ENCODE assay signal across 13 cellular contexts in genomic region chr19:55440411-55441105, GRCh38. TPM values are rescaled to one million over a fixed set of nuclear protein-coding genes. Genes with fewer than 3 reads are reported as not detected.
DNase-seq lines count a peak whose midpoint lies in the region; ATAC-seq and TF ChIP-seq lines count a peak whose summit lies in the region.
"Had no signal": no experiment of that assay in that cellular context is flagged by ENCODE, and none has a peak within 500 bp of the region (broad histone marks: within the 10 kb centered on the region; RNA-seq: fewer than 3 reads in every experiment).

No MANE protein-coding gene starts in this region.

- H3K27ac ChIP-seq in osteoblast (ENCODE audit: low read depth, low read length): no peak overlapping the region
- no peak overlapping the region for H3K27ac ChIP-seq in CD4-positive, alpha-beta memory T cell (ENCODE audit: low read depth, low read length)
- H3K27ac ChIP-seq: heart left ventricle, neutrophil, vagina had no signal

- peaks cover 92% of the 10 kb centered on the region for H3K27me3 Mint-ChIP-seq in activated naive CD8-positive, alpha-beta T cell treated with anti-CD3 and anti-CD28 coated beads for 36 hours
- H3K27me3 Mint-ChIP-seq in CD4-positive, alpha-beta memory T cell: peaks cover 54 to 60% of the 10 kb centered on the region in 2 donors

- no peaks in the 10 kb centered on the region for H3K79me2 ChIP-seq in osteoblast (ENCODE audit: insufficient read depth, low read length)

- no peak for TF ChIP-seq CTCF in osteoblast (IDR thresholded peaks at IDR 0.05; ENCODE audit: extremely low read depth, low read depth, low read length)

- DNase-seq in NCI-H82 (lab: John Stamatoyannopoulos, UW): peak; percentile 77
- DNase-seq in NCI-H82 treated with DMSO at 0.1 percent for 48 hours (lab: John Stamatoyannopoulos, UW; ENCODE audit: unreplicated experiment): no peak
- peak in 55 of 76 experiments; percentile 15 to 88 (median 60) for DNase-seq in HUDEP-2 (lab: John Stamatoyannopoulos, UW; ENCODE audit: unreplicated experiment in 76 of 76)
- DNase-seq in activated naive CD8-positive, alpha-beta T cell treated with anti-CD3 and anti-CD28 coated beads for 36 hours: peak; percentile 33
- DNase-seq in osteoblast (ENCODE audit: insufficient read length, low spot score, missing footprints): peak; percentile 92
- DNase-seq in CD4-positive, alpha-beta memory T cell: no peak
- DNase-seq in C1 segment of cervical spinal cord (lab: John Stamatoyannopoulos, UW): no peak
- DNase-seq: caudate nucleus, heart left ventricle had no signal

- no peak overlapping the region for H2AFZ ChIP-seq in osteoblast (ENCODE audit: low read length)

- H3K4me1 Mint-ChIP-seq in activated naive CD8-positive, alpha-beta T cell treated with anti-CD3 and anti-CD28 coated beads for 36 hours: peaks cover 10% of the 10 kb centered on the region
- H3K4me1 Mint-ChIP-seq in CD4-positive, alpha-beta memory T cell: peaks cover 16 to 30% (median 21%) of the 10 kb centered on the region in 4 donors

- no peaks in the 10 kb centered on the region for H3K9me3 ChIP-seq in osteoblast (ENCODE audit: low read depth, low read length)
- H3K9me3 ChIP-seq in CD4-positive, alpha-beta memory T cell (ENCODE audit: control insufficient read depth in 1 of 2, low read length in 2 of 2): no peaks in the 10 kb centered on the region
- H3K9me3 ChIP-seq: heart left ventricle, neutrophil, vagina had no signal

- no peak overlapping the region for H3K4me3 ChIP-seq in osteoblast (ENCODE audit: insufficient read depth, low read length)
- no peak overlapping the region for H3K4me3 ChIP-seq in CD4-positive, alpha-beta memory T cell (ENCODE audit: low read length in 2 of 2)
- H3K4me3 ChIP-seq: vagina had no signal

- no peak for ATAC-seq in GM18511 (IDR thresholded peaks at IDR 0.05; ENCODE audit: unreplicated experiment)
- ATAC-seq: heart left ventricle, Panc1 had no signal

- H3K36me3 Mint-ChIP-seq in activated naive CD8-positive, alpha-beta T cell treated with anti-CD3 and anti-CD28 coated beads for 36 hours: no peaks in the 10 kb centered on the region
- peaks cover 0 to 6% of the 10 kb centered on the region in 2 donors for H3K36me3 Mint-ChIP-seq in CD4-positive, alpha-beta memory T cell

- H3K4me3 Mint-ChIP-seq in activated naive CD8-positive, alpha-beta T cell treated with anti-CD3 and anti-CD28 coated beads for 36 hours: no peak overlapping the region
- H3K4me3 Mint-ChIP-seq in CD4-positive, alpha-beta memory T cell: peak overlapping the region in 4 of 8 donors; percentile 5 to 78 (median 43)

- H3K36me3 ChIP-seq in osteoblast (ENCODE audit: insufficient read depth, low read length): no peaks in the 10 kb centered on the region
- H3K36me3 ChIP-seq in CD4-positive, alpha-beta memory T cell (ENCODE audit: insufficient read depth, low read length): no peaks in the 10 kb centered on the region
- H3K36me3 ChIP-seq: heart left ventricle, neutrophil, vagina had no signal

- CTCF ChIA-PET in CD4-positive, alpha-beta memory T cell (lab: Charles Lee; ENCODE audit: partially characterized antibody): no interaction called here

- H4K20me1 ChIP-seq in osteoblast (ENCODE audit: insufficient read depth, low read length): no peaks in the 10 kb centered on the region

- H3K27me3 ChIP-seq in osteoblast (ENCODE audit: insufficient read depth, low read length): peaks cover 52% of the 10 kb centered on the region
- peaks cover 54% of the 10 kb centered on the region for H3K27me3 ChIP-seq in CD4-positive, alpha-beta memory T cell (ENCODE audit: insufficient read depth, low read length)

- H3K4me2 ChIP-seq in osteoblast (ENCODE audit: insufficient read depth, low read length): no peak overlapping the region

- POLR2A ChIA-PET in CD4-positive, alpha-beta memory T cell (lab: Charles Lee; ENCODE audit: partially characterized antibody): no interaction called here

- H3K9me3 Mint-ChIP-seq in activated naive CD8-positive, alpha-beta T cell treated with anti-CD3 and anti-CD28 coated beads for 36 hours: no peaks in the 10 kb centered on the region
- peaks cover 0 to 2% (median 0%) of the 10 kb centered on the region in 8 donors for H3K9me3 Mint-ChIP-seq in CD4-positive, alpha-beta memory T cell

- H3K4me1 ChIP-seq in osteoblast (ENCODE audit: insufficient read depth, low read length): no peaks in the 10 kb centered on the region
- H3K4me1 ChIP-seq in CD4-positive, alpha-beta memory T cell (ENCODE audit: insufficient read depth, low read length): peaks cover 20% of the 10 kb centered on the region

- no peak overlapping the region for H3K27ac Mint-ChIP-seq in activated naive CD8-positive, alpha-beta T cell treated with anti-CD3 and anti-CD28 coated beads for 36 hours
- no peak overlapping the region for H3K27ac Mint-ChIP-seq in CD4-positive, alpha-beta memory T cell

- intact Hi-C loops in CD4-positive, alpha-beta memory T cell (cut with micrococcal nuclease): no loop called here

RNA-seq across cellular contexts. Expression of gene SHISA7, which starts 2.5 kb away (rescaled TPM):
- not detected for total RNA-seq in activated naive CD8-positive, alpha-beta T cell treated with anti-CD3 and anti-CD28 coated beads for 36 hours
- total RNA-seq in osteoblast: not detected in 2 replicates
- not detected for total RNA-seq in CD4-positive, alpha-beta memory T cell
- not detected for polyA plus RNA-seq in CD4-positive, alpha-beta memory T cell
- total RNA-seq: heart left ventricle had no signal
- polyA plus RNA-seq: heart left ventricle had no signal

RNA-seq across cellular contexts. Expression of gene ISOC2, which starts 20.9 kb away (rescaled TPM):
- 10 to 100 TPM; 35.7 to 37.5 TPM for total RNA-seq in activated naive CD8-positive, alpha-beta T cell treated with anti-CD3 and anti-CD28 coated beads for 36 hours
- 55.4 and 65.1 TPM in 2 replicates for total RNA-seq in osteoblast
- total RNA-seq in CD4-positive, alpha-beta memory T cell: 10 to 100 TPM in 1 of 2 experiments, 1 to 10 TPM in 1; 9.9 to 13.7 TPM
- 10 to 100 TPM; 24.7 to 29.4 TPM for polyA plus RNA-seq in CD4-positive, alpha-beta memory T cell

RNA-seq across cellular contexts. Expression of gene C19orf85, which starts 24.0 kb away (rescaled TPM):
- total RNA-seq in activated naive CD8-positive, alpha-beta T cell treated with anti-CD3 and anti-CD28 coated beads for 36 hours: not detected
- not detected in 2 replicates for total RNA-seq in osteoblast
- not detected for total RNA-seq in CD4-positive, alpha-beta memory T cell
- polyA plus RNA-seq in CD4-positive, alpha-beta memory T cell: not detected
- total RNA-seq: heart left ventricle, vagina had no signal
- polyA plus RNA-seq: heart left ventricle had no signal

RNA-seq across cellular contexts. Expression of gene UBE2S, which starts 33.0 kb away (rescaled TPM):
- total RNA-seq in activated naive CD8-positive, alpha-beta T cell treated with anti-CD3 and anti-CD28 coated beads for 36 hours: 100 to 1,000 TPM; 323 to 325 TPM
- total RNA-seq in osteoblast: 37.3 and 66.9 TPM in 2 replicates
- 10 to 100 TPM; 18.0 to 21.6 TPM for total RNA-seq in CD4-positive, alpha-beta memory T cell
- polyA plus RNA-seq in CD4-positive, alpha-beta memory T cell: 10 to 100 TPM; 24.2 to 25.4 TPM

RNA-seq across cellular contexts. Expression of gene ZNF628, which starts 35.9 kb away (rescaled TPM):
- 10 to 100 TPM in 1 of 2 experiments, 1 to 10 TPM in 1; 8.8 to 10.3 TPM for total RNA-seq in activated naive CD8-positive, alpha-beta T cell treated with anti-CD3 and anti-CD28 coated beads for 36 hours
- total RNA-seq in osteoblast: 1.5 and 2.9 TPM in 2 replicates
- total RNA-seq in CD4-positive, alpha-beta memory T cell: 1 to 10 TPM; 8.1 to 9.1 TPM
- polyA plus RNA-seq in CD4-positive, alpha-beta memory T cell: under 1 TPM in 1 of 2 donors, not detected in 1; 0.47 TPM

Comparison
In these comparisons a context has a peak if more than half of its experiments do, and no peak if none do; other contexts are left out.
1. DNase-seq: peak in NCI-H82 (single experiment), HUDEP-2 (55 of 76), activated naive CD8-positive, alpha-beta T cell treated with anti-CD3 and anti-CD28 coated beads for 36 hours (single experiment) and osteoblast (single experiment); none in NCI-H82 treated with DMSO at 0.1 percent for 48 hours (single experiment), CD4-positive, alpha-beta memory T cell (0 of 5) and C1 segment of cervical spinal cord (0 of 14).